In the genomic region with DNA sequence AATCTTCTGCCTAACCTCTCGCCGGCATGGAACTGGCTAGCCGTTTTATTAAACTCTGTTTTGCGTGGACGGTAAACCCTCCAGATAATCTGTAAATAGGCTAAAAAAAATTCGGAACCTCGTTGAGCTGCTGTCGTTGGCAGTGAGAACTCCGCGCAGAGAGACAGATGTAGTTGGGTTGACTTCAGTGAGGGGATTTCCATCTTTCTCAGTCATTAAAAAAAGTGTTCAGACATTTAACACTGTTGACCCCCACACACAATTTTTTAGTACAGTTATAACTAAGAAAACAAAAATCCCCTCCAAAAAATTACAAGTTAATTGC, we compare ENCODE assay signal across 8 cellular contexts.
A peak's percentile ranks its signal among the peaks of the same experiment; 100 is the strongest.
DNase-seq lines count a peak whose midpoint lies in the region; ATAC-seq lines count a peak whose summit lies in the region.

No MANE protein-coding gene starts in this region.

- H3K9me3 ChIP-seq in ES-I3 (ENCODE audit: control insufficient read depth, insufficient read depth, low read length) (no peaks in the 10 kb centered on the region), NT2/D1 (ENCODE audit: insufficient read depth, low read length) (no peaks in the 10 kb centered on the region), neuron (ENCODE audit: low read length) (no peaks in the 10 kb centered on the region)

- H2AFZ ChIP-seq in neuron (ENCODE audit: low read depth, low read length) = no peak overlapping the region

- DNase-seq in NT2/D1 (ENCODE audit: low read depth, low spot score) (no peak), NCI-H69 (lab: John Stamatoyannopoulos, UW) (no peak)
- peak in 1 of 3 experiments; percentile 41 for DNase-seq in effector memory CD8-positive, alpha-beta T cell

- H3K4me1 ChIP-seq in ES-I3 (ENCODE audit: insufficient read depth, low read length) (no peaks in the 10 kb centered on the region), NT2/D1 (ENCODE audit: insufficient read depth, insufficient read length) (no peaks in the 10 kb centered on the region), neuron (ENCODE audit: insufficient read depth, low read length) (peaks cover 15% of the 10 kb centered on the region)

- H3K9ac ChIP-seq in ES-I3 (ENCODE audit: low read depth, low read length) (peak overlapping the region; percentile 76), NT2/D1 (ENCODE audit: insufficient read length, low read depth) (peak overlapping the region; percentile 97)

- peak overlapping the region; percentile 92 to 96 for H3K27ac Mint-ChIP-seq in effector memory CD8-positive, alpha-beta T cell

- no peaks in the 10 kb centered on the region for H3K27me3 ChIP-seq in NT2/D1 (ENCODE audit: insufficient read depth, insufficient read length)
- H3K27me3 ChIP-seq in neuron (ENCODE audit: insufficient read depth, low read length) = no peaks in the 10 kb centered on the region

- peaks cover 56% of the 10 kb centered on the region for H3K36me3 Mint-ChIP-seq in effector memory CD8-positive, alpha-beta T cell (ENCODE audit: insufficient read depth)

- ATAC-seq in GM21737 (IDR thresholded peaks at IDR 0.05; ENCODE audit: unreplicated experiment) (peak; percentile 3), GM21367 (IDR thresholded peaks at IDR 0.05; ENCODE audit: unreplicated experiment) (no peak), GM19351 (IDR thresholded peaks at IDR 0.05; ENCODE audit: unreplicated experiment) (no peak)
- ATAC-seq in effector memory CD8-positive, alpha-beta T cell (replicated peaks) = peak; percentile 39

- no peaks in the 10 kb centered on the region for H3K9me3 Mint-ChIP-seq in effector memory CD8-positive, alpha-beta T cell

- H3K4me3 Mint-ChIP-seq in effector memory CD8-positive, alpha-beta T cell = peak overlapping the region; percentile 88 to 91

- H3K36me3 ChIP-seq in ES-I3 (ENCODE audit: insufficient read depth, low read length) (peaks cover 31% of the 10 kb centered on the region), NT2/D1 (ENCODE audit: insufficient read depth, insufficient read length, low read length) (peaks cover 41% of the 10 kb centered on the region), neuron (ENCODE audit: insufficient read depth, low read length) (peaks cover 31% of the 10 kb centered on the region)

- H3K27me3 Mint-ChIP-seq in effector memory CD8-positive, alpha-beta T cell = no peaks in the 10 kb centered on the region

- peaks cover 30 to 53% of the 10 kb centered on the region in 2 donors for H3K4me1 Mint-ChIP-seq in effector memory CD8-positive, alpha-beta T cell (ENCODE audit: low read depth in 2 of 2)

- H3K4me3 ChIP-seq in NT2/D1 (ENCODE audit: insufficient read length, low read depth) = peak overlapping the region; percentile 89
- peak overlapping the region; percentile 82 for H3K4me3 ChIP-seq in neuron (ENCODE audit: low read length)

Comparison
In these comparisons a context has a peak if more than half of its experiments do, and no peak if none do; other contexts are left out.
1. ATAC-seq: peak in GM21737 (single experiment) and effector memory CD8-positive, alpha-beta T cell (single experiment); none in GM21367 (single experiment) and GM19351 (single experiment).